25 cellular contexts compared by ENCODE assay signal in the genomic region with DNA sequence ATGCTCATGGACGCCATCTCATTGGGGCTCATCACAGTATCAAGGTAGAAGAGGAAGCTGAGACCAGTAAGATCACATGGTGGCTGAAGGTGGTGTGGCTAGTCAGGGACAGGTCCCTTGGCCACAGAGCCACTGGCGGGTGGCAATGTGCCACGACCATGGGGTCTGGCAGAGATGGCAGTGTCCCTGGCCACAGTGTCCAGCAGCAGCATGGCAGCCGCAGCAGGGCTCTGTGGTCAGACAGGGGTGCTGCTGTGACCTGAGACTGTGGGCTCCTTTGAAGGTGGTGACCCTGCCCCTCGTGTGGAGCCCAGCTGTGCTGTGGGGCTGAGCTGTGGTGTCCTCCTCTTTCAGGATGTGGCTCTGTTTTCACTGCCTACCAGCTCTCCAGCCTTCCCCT. TPM values are rescaled to one million over a fixed set of nuclear protein-coding genes. Genes with fewer than 3 reads are reported as not detected.
DNase-seq lines count a peak whose midpoint lies in the region; ATAC-seq, FAIRE-seq and TF ChIP-seq lines count a peak whose summit lies in the region.
"Had no signal": no experiment of that assay in that cellular context is flagged by ENCODE, and none has a peak within 500 bp of the region (broad histone marks: within the 10 kb centered on the region; RNA-seq: fewer than 3 reads in every experiment).

No MANE protein-coding gene starts in this region.

- TF ChIP-seq EP300 in transverse colon (IDR thresholded peaks at IDR 0.05; ENCODE audit: low read depth), result no peak

- H3K4me1 ChIP-seq in heart left ventricle (peaks cover 0 to 38% (median 11%) of the 10 kb centered on the region in 12 donors), left ventricle myocardium inferior (peaks cover 42% of the 10 kb centered on the region), upper lobe of right lung (peaks cover 5% of the 10 kb centered on the region), small intestine (ENCODE audit: control insufficient read depth in 2 of 2, insufficient read depth in 1 of 2, low read depth in 1 of 2, low read length in 1 of 2) (no peaks in the 10 kb centered on the region), transverse colon (peaks cover 6 to 22% (median 13%) of the 10 kb centered on the region in 4 donors)

- H3K27me3 ChIP-seq in heart left ventricle (peaks cover 0 to 21% (median 9%) of the 10 kb centered on the region in 9 donors), left ventricle myocardium inferior (ENCODE audit: low read depth) (peaks cover 44% of the 10 kb centered on the region), upper lobe of right lung (peaks cover 25% of the 10 kb centered on the region), small intestine (ENCODE audit: control insufficient read depth in 2 of 2, insufficient read depth in 2 of 2, low read length in 2 of 2) (peaks cover 0 to 4% of the 10 kb centered on the region in 2 donors), transverse colon (peaks cover 42% of the 10 kb centered on the region)
- H3K27me3 ChIP-seq: MG63, ovary had no signal

- H3K9me3 ChIP-seq in heart left ventricle (peaks cover 0 to 6% (median under 1%) of the 10 kb centered on the region in 12 donors), left ventricle myocardium inferior (replicated peaks) (peaks cover 10% of the 10 kb centered on the region), upper lobe of right lung (no peaks in the 10 kb centered on the region), small intestine (ENCODE audit: control insufficient read depth, low read depth) (no peaks in the 10 kb centered on the region), transverse colon (no peaks in the 10 kb centered on the region)
- H3K9me3 ChIP-seq: MG63, ovary had no signal

- 87 to 100% (median 90%) methylated on average over 1 to 5 of the region's 5 CpGs for WGBS in heart left ventricle, 4 donors
- 76 to 86% (median 84%) methylated on average over 5 of the region's 5 CpGs for WGBS in small intestine, 3 donors
- WGBS in transverse colon (ENCODE audit: low coverage in 1 of 2), 2 donors, result 77% methylated on average over 5 of the region's 5 CpGs; no CpG with 5 or more reads in 1 of the 2 donors

- no peak overlapping the region for H3K4me3 Mint-ChIP-seq in nephron
- H3K4me3 Mint-ChIP-seq: activated T-cell treated with anti-CD3 and anti-CD28 coated beads, Interleukin-2, amount 50 U/mL, for 72 hours; brain; CD8-positive, alpha-beta memory T cell; natural killer cell treated with Interleukin-12 subunit alpha and Interleukin-12 subunit beta and Interleukin-15 and Interleukin-18, amount 100 ng/mL, for 72 hours had no signal

- H3K36me3 Mint-ChIP-seq in nephron (ENCODE audit: low read depth), result no peaks in the 10 kb centered on the region
- H3K36me3 Mint-ChIP-seq: brain; natural killer cell treated with Interleukin-12 subunit alpha and Interleukin-12 subunit beta and Interleukin-15 and Interleukin-18, amount 100 ng/mL, for 72 hours had no signal

- TF ChIP-seq CTCF in heart left ventricle (IDR thresholded peaks at IDR 0.05), result no peak
- TF ChIP-seq CTCF in left ventricle myocardium inferior (IDR thresholded peaks at IDR 0.05; ENCODE audit: borderline replicate concordance), result no peak
- TF ChIP-seq CTCF in nephron (IDR thresholded peaks at IDR 0.05; ENCODE audit: unreplicated experiment in 3 of 3), result no peak
- TF ChIP-seq CTCF in upper lobe of right lung (IDR thresholded peaks at IDR 0.05), result no peak
- TF ChIP-seq CTCF in transverse colon (IDR thresholded peaks at IDR 0.05), result no peak

- ATAC-seq in heart left ventricle (no peak), Right ventricle myocardium superior (ENCODE audit: poor library complexity) (no peak), upper lobe of right lung (no peak)
- ATAC-seq: activated T-cell treated with anti-CD3 and anti-CD28 coated beads, Interleukin-2, amount 50 U/mL, for 72 hours; stimulated activated naive CD8-positive, alpha-beta T cell treated with anti-CD3 and anti-CD28 coated beads, Interleukin-15, Interleukin-2, amounts not matched to agents 100 U/mL and 50 U/mL, for 24 hours had no signal

- peaks cover 26% of the 10 kb centered on the region for H3K4me1 Mint-ChIP-seq in nephron
- H3K4me1 Mint-ChIP-seq: CD8-positive, alpha-beta memory T cell had no signal

- DNase-seq in heart left ventricle (peak in 2 of 5 donors; percentile 25 to 35), Right ventricle myocardium superior (no peak), left ventricle myocardium inferior (peak; percentile 13), upper lobe of right lung (no peak), NCI-H2081 (lab: John Stamatoyannopoulos, UW) (no peak), small intestine (no peak), transverse colon (no peak)
- DNase-seq: activated CD4-positive, alpha-beta T cell treated with anti-CD3 and anti-CD28 coated beads, Interleukin-2, amount 50 U/mL, for 1 hour; activated naive CD4-positive, alpha-beta T cell treated with Interleukin-2 at 50 U/mL for 16 hours; activated T-cell treated with anti-CD3 and anti-CD28 coated beads, Interleukin-2, amount 50 U/mL, for 72 hours; CD8-positive, alpha-beta memory T cell; effector CD4-positive, alpha-beta T cell; GM23248; KBM-7; NCI-H82; OCI-M1; ovary; stimulated activated naive CD8-positive, alpha-beta T cell treated with anti-CD3 and anti-CD28 coated beads, Interleukin-15, Interleukin-2, amounts not matched to agents 100 U/mL and 50 U/mL, for 24 hours; WERI-Rb-1 had no signal

- in situ Hi-C loops in transverse colon (cut with MboI; ENCODE audit: low pct_ligation_motif_present in 1 of 4, low pct_unique_long_range_greater_than_20kb in 1 of 4, low sequenced_read_pairs in 3 of 4), result no loop called here

- peaks cover 32% of the 10 kb centered on the region for H3K27me3 Mint-ChIP-seq in nephron (ENCODE audit: low read depth)

- H3K27ac ChIP-seq in heart left ventricle (peak overlapping the region in 9 of 12 donors; percentile 67 to 98 (median 90)), left ventricle myocardium inferior (replicated peaks) (peak overlapping the region; percentile 93), upper lobe of right lung (peak overlapping the region; percentile 36), small intestine (ENCODE audit: low read depth in 1 of 2, low read length in 1 of 2) (no peak overlapping the region), transverse colon (no peak overlapping the region)
- H3K27ac ChIP-seq: GM23248, ovary, WERI-Rb-1 had no signal

- H3K4me3 ChIP-seq in heart left ventricle, result no peak overlapping the region
- no peak overlapping the region for H3K4me3 ChIP-seq in left ventricle myocardium inferior
- H3K4me3 ChIP-seq in upper lobe of right lung, result no peak overlapping the region
- no peak overlapping the region for H3K4me3 ChIP-seq in small intestine (ENCODE audit: low read depth in 1 of 2, low read length in 2 of 2)
- no peak overlapping the region for H3K4me3 ChIP-seq in transverse colon
- H3K4me3 ChIP-seq: GM23248, MG63, ovary had no signal

- intact Hi-C loops in heart left ventricle (cut with DNase I), result no loop called here
- intact Hi-C loops in Right ventricle myocardium superior (cut with DNase I), result no loop called here
- intact Hi-C loops in left ventricle myocardium inferior (cut with micrococcal nuclease), result no loop called here
- intact Hi-C loops in upper lobe of right lung (cut with DNase I), result no loop called here
- intact Hi-C loops in transverse colon (cut with DNase I; ENCODE audit: low total_unique reads), result no loop called here

- no peak for TF ChIP-seq POLR2A in heart left ventricle (IDR thresholded peaks at IDR 0.05)
- TF ChIP-seq POLR2A in transverse colon (IDR thresholded peaks at IDR 0.05), result no peak

- peaks cover 15% of the 10 kb centered on the region for H3K9me3 Mint-ChIP-seq in nephron
- H3K9me3 Mint-ChIP-seq: activated T-cell treated with anti-CD3 and anti-CD28 coated beads, Interleukin-2, amount 50 U/mL, for 72 hours; natural killer cell treated with Interleukin-12 subunit alpha and Interleukin-12 subunit beta and Interleukin-15 and Interleukin-18, amount 100 ng/mL, for 72 hours had no signal

- H3K36me3 ChIP-seq in heart left ventricle (no peaks in the 10 kb centered on the region), left ventricle myocardium inferior (no peaks in the 10 kb centered on the region), upper lobe of right lung (no peaks in the 10 kb centered on the region), small intestine (ENCODE audit: control insufficient read depth in 2 of 2, insufficient read depth in 2 of 2, low read length in 2 of 2) (no peaks in the 10 kb centered on the region), transverse colon (no peaks in the 10 kb centered on the region)
- H3K36me3 ChIP-seq: MG63, ovary, WERI-Rb-1 had no signal

- no peak for FAIRE-seq in small intestine (lab: Jason Lieb, UNC)
- FAIRE-seq: A204.1 had no signal

- peak overlapping the region; percentile 79 to 90 (median 85) for H3K27ac Mint-ChIP-seq in nephron
- H3K27ac Mint-ChIP-seq: activated T-cell treated with anti-CD3 and anti-CD28 coated beads, Interleukin-2, amount 50 U/mL, for 72 hours; CD8-positive, alpha-beta memory T cell; natural killer cell treated with Interleukin-12 subunit alpha and Interleukin-12 subunit beta and Interleukin-15 and Interleukin-18, amount 100 ng/mL, for 72 hours had no signal

RNA-seq across cellular contexts. Expression of a gene that starts 2.2 kb away (rescaled TPM):
- total RNA-seq in heart left ventricle, result 10 to 100 TPM; 27.7 to 75.1 (median 39.7) TPM
- 10 to 100 TPM; 59.1 to 89.5 TPM for polyA plus RNA-seq in heart left ventricle
- 33.7 TPM for total RNA-seq in Right ventricle myocardium superior
- 46.7 TPM for total RNA-seq in left ventricle myocardium inferior
- 3.6 TPM for total RNA-seq in upper lobe of right lung
- under 1 TPM in 2 of 3 donors, not detected in 1; 0.28 to 0.81 TPM for polyA plus RNA-seq in small intestine
- total RNA-seq in transverse colon, result under 1 TPM in 2 of 4 donors, not detected in 2; 0.27 to 0.95 TPM
- total RNA-seq: activated T-cell treated with anti-CD3 and anti-CD28 coated beads, Interleukin-2, amount 50 U/mL, for 72 hours; CD8-positive, alpha-beta memory T cell; GM23248 had no signal
- polyA plus RNA-seq: CD8-positive, alpha-beta memory T cell; GM23248 had no signal

RNA-seq across cellular contexts. Expression of a gene that starts 19.2 kb away (rescaled TPM):
- total RNA-seq in heart left ventricle (under 1 TPM in 5 of 9 donors, not detected in 4; 0.19 to 0.65 (median 0.47) TPM), Right ventricle myocardium superior (1.9 TPM), left ventricle myocardium inferior (0.80 TPM), upper lobe of right lung (1.2 TPM), transverse colon (not detected)
- polyA plus RNA-seq in heart left ventricle (under 1 TPM; 0.11 to 0.73 TPM), small intestine (under 1 TPM in 1 of 3 donors, not detected in 2; 0.21 TPM)
- total RNA-seq: CD8-positive, alpha-beta memory T cell; GM23248; left colon; natural killer cell treated with Interleukin-12 subunit alpha and Interleukin-12 subunit beta and Interleukin-15 and Interleukin-18, amount 100 ng/mL, for 72 hours had no signal
- polyA plus RNA-seq: CD8-positive, alpha-beta memory T cell; GM23248 had no signal

Comparison
In these comparisons a context has a peak if more than half of its experiments do, and no peak if none do; other contexts are left out.
1. H3K27ac ChIP-seq: peak in heart left ventricle (9 of 12), left ventricle myocardium inferior (single experiment) and upper lobe of right lung (single experiment); none in small intestine (0 of 2) and transverse colon (0 of 4).